ENCODE assay signal across 21 cellular contexts in genomic region chr5:121746763-121747162, GRCh38.
"Had no signal": no experiment of that assay in that cellular context is flagged by ENCODE, and none has a peak within 500 bp of the region (broad histone marks: within the 10 kb centered on the region; RNA-seq: fewer than 3 reads in every experiment).

No MANE protein-coding gene starts in this region.

- H3K4me3 Mint-ChIP-seq: T-helper 17 cell had no signal

- H3K4me1 Mint-ChIP-seq: T-helper 17 cell had no signal

- H3K9me3 ChIP-seq: SK-N-SH had no signal

- DNase-seq: NCI-H1092 treated with DMSO at 0.1 percent for 48 hours, NCI-H1436, NCI-H187, NCI-H2029, NCI-H2081 treated with DMSO at 0.1 percent for 48 hours, NCI-H2171, NCI-H226, NCI-H446, NCI-H510A, NCI-H524 treated with DMSO at 0.1 percent for 48 hours, NCI-H69, NCI-H774, PC-3, SHP77, SK-N-SH, T-helper 1 cell, T-helper 17 cell had no signal

- H3K9me2 ChIP-seq: SK-N-SH had no signal

- H3K27ac Mint-ChIP-seq: T-helper 17 cell had no signal

- H3K27me3 Mint-ChIP-seq: T-helper 17 cell had no signal

- FAIRE-seq: HTR-8/SVneo had no signal

- H3K27ac ChIP-seq: HL-60, RWPE1 had no signal

- ATAC-seq: Panc1, PC-3, T-helper 17 cell had no signal

- H3K4me2 ChIP-seq: SK-N-SH had no signal
